Comparison of ENCODE assay signal across 2 cellular contexts in genomic region chr13:99993660-99994455, GRCh38.
A peak's percentile ranks its signal among the peaks of the same experiment; 100 is the strongest.
TF ChIP-seq lines count a peak whose summit lies in the region.

No MANE protein-coding gene starts in this region.

TF ChIP-seq in HEK293, 187 proteins besides CTCF, POLR2A, EP300 and RAD21:
- TF ChIP-seq ZNF335 (tag by site-specific recombination; conservative IDR thresholded peaks at IDR 0.05) = peak; percentile 36; the same call in 1 of the 2 replicates
- TF ChIP-seq ZSCAN16 (tag by site-specific recombination; IDR thresholded peaks at IDR 0.05) = no peak
- 0 out of 2 replicates have a peak, but pooled peaks have one; percentile 57 for TF ChIP-seq ZNF660 (tag by site-specific recombination; IDR thresholded peaks at IDR 0.05)
- peak; percentile 60; the same call in 1 of the 2 replicates for TF ChIP-seq ZNF10 (tag by site-specific recombination; IDR thresholded peaks at IDR 0.05)
- no peak for TF ChIP-seq ZNF791 (tag by site-specific recombination; IDR thresholded peaks at IDR 0.05)
- TF ChIP-seq ZNF394 (tag by site-specific recombination; IDR thresholded peaks at IDR 0.05; ENCODE audit: borderline replicate concordance) = peak; percentile 59
- TF ChIP-seq ZBTB17 (tag by site-specific recombination; IDR thresholded peaks at IDR 0.05) = peak; percentile 22; the same call in 1 of the 2 replicates

TF ChIP-seq in K562, 482 proteins besides CTCF, POLR2A, EP300 and RAD21:
- TF ChIP-seq CBX8 (IDR thresholded peaks at IDR 0.05; ENCODE audit: borderline replicate concordance, extremely low read depth, low read depth, low read length, poor library complexity, severe bottlenecking) (peak; percentile 13), CBX2 (IDR thresholded peaks at IDR 0.05; ENCODE audit: insufficient read depth, low read length, poor library complexity, severe bottlenecking) (peak; percentile 92), CREB5 (CRISPR knock-in tag; IDR thresholded peaks at IDR 0.05) (no peak), TCF3 (CRISPR knock-in tag; IDR thresholded peaks at IDR 0.05) (no peak)
